ENCODE assay signal across 16 cellular contexts in genomic region chr10:133230023-133230319, GRCh38. TPM values are rescaled to one million over a fixed set of nuclear protein-coding genes. Genes with fewer than 3 reads are reported as not detected.
DNase-seq lines count a peak whose midpoint lies in the region; ATAC-seq and TF ChIP-seq lines count a peak whose summit lies in the region.
"Had no signal": no experiment of that assay in that cellular context is flagged by ENCODE, and none has a peak within 500 bp of the region (broad histone marks: within the 10 kb centered on the region; RNA-seq: fewer than 3 reads in every experiment).

Gene UTF1 (plus strand): TSS chr10:133230217. CDS start chr10:133230289, 72 bp downstream.

- H3K27ac ChIP-seq in aorta (ENCODE audit: low read depth in 1 of 2, low read length in 2 of 2), result no peak within 1 kb of the TSS
- H3K27ac ChIP-seq: epithelial cell of prostate, lower lobe of right lung, ovary, SJSA1 had no signal

- peaks cover 63% of the 10 kb centered on the region for H3K27me3 Mint-ChIP-seq in activated naive CD8-positive, alpha-beta T cell treated with anti-CD3 and anti-CD28 coated beads, Interleukin-2, amount 10 ng/mL, durations not matched to agents 7 days and 5 days
- peaks cover 82% of the 10 kb centered on the region for H3K27me3 Mint-ChIP-seq in activated naive CD8-positive, alpha-beta T cell treated with anti-CD3 and anti-CD28 coated beads for 36 hours
- peaks cover 67% of the 10 kb centered on the region for H3K27me3 Mint-ChIP-seq in activated T-helper 1 cell treated with anti-CD3 and anti-CD28 coated beads, Interleukin-12 subunit alpha, Interleukin-12 subunit beta, Interleukin-2, Interleukin-4 antibody, amounts not matched to agents 30 ng/mL and 10 ng/mL and 1 ng/mL, durations not matched to agents 14 hours and 24 hours and 36 hours (ENCODE audit: insufficient read depth)
- peaks cover 22% of the 10 kb centered on the region for H3K27me3 Mint-ChIP-seq in memory B cell
- peaks cover 74% of the 10 kb centered on the region for H3K27me3 Mint-ChIP-seq in type B pancreatic cell
- peaks cover 34% of the 10 kb centered on the region for H3K27me3 Mint-ChIP-seq in endothelial cell (ENCODE audit: unreplicated experiment)

- peaks cover 1% of the 10 kb centered on the region for H3K36me3 Mint-ChIP-seq in activated naive CD8-positive, alpha-beta T cell treated with anti-CD3 and anti-CD28 coated beads, Interleukin-2, amount 10 ng/mL, durations not matched to agents 7 days and 5 days
- no peaks in the 10 kb centered on the region for H3K36me3 Mint-ChIP-seq in activated naive CD8-positive, alpha-beta T cell treated with anti-CD3 and anti-CD28 coated beads for 36 hours
- H3K36me3 Mint-ChIP-seq in activated T-helper 1 cell treated with anti-CD3 and anti-CD28 coated beads, Interleukin-12 subunit alpha, Interleukin-12 subunit beta, Interleukin-2, Interleukin-4 antibody, amounts not matched to agents 30 ng/mL and 10 ng/mL and 1 ng/mL, durations not matched to agents 14 hours and 24 hours and 36 hours (ENCODE audit: low read depth), result peaks cover 2% of the 10 kb centered on the region
- H3K36me3 Mint-ChIP-seq in memory B cell, result no peaks in the 10 kb centered on the region
- H3K36me3 Mint-ChIP-seq in type B pancreatic cell, result no peaks in the 10 kb centered on the region
- peaks cover 4% of the 10 kb centered on the region for H3K36me3 Mint-ChIP-seq in endothelial cell (ENCODE audit: low read depth, unreplicated experiment)

- 0 to 2% methylated on average over 10 to 40 of the region's 40 CpGs for WGBS in aorta, 2 donors

- no peaks in the 10 kb centered on the region for H3K9me3 ChIP-seq in aorta (ENCODE audit: control insufficient read depth, low read length)
- H3K9me3 ChIP-seq: lower lobe of right lung, ovary, SJSA1 had no signal

- ATAC-seq in activated naive CD8-positive, alpha-beta T cell treated with anti-CD3 and anti-CD28 coated beads, Interleukin-2, amount 10 ng/mL, durations not matched to agents 7 days and 5 days (ENCODE audit: low read depth), result no peak
- no peak for ATAC-seq in memory B cell (ENCODE audit: low read depth)
- ATAC-seq in HG02759 (IDR thresholded peaks at IDR 0.05; ENCODE audit: unreplicated experiment), result no peak
- no peak for ATAC-seq in aorta (ENCODE audit: low FRiP score)

- POLR2A ChIA-PET in activated naive CD8-positive, alpha-beta T cell treated with anti-CD3 and anti-CD28 coated beads, Interleukin-2, amount 10 ng/mL, durations not matched to agents 7 days and 5 days (lab: Charles Lee), result no interaction called here

- H3K4me1 Mint-ChIP-seq in activated naive CD8-positive, alpha-beta T cell treated with anti-CD3 and anti-CD28 coated beads, Interleukin-2, amount 10 ng/mL, durations not matched to agents 7 days and 5 days, result peaks cover 18% of the 10 kb centered on the region
- H3K4me1 Mint-ChIP-seq in activated naive CD8-positive, alpha-beta T cell treated with anti-CD3 and anti-CD28 coated beads for 36 hours, result peaks cover 17% of the 10 kb centered on the region
- H3K4me1 Mint-ChIP-seq in activated T-helper 1 cell treated with anti-CD3 and anti-CD28 coated beads, Interleukin-12 subunit alpha, Interleukin-12 subunit beta, Interleukin-2, Interleukin-4 antibody, amounts not matched to agents 30 ng/mL and 10 ng/mL and 1 ng/mL, durations not matched to agents 14 hours and 24 hours and 36 hours (ENCODE audit: low read depth), result peaks cover 18% of the 10 kb centered on the region
- H3K4me1 Mint-ChIP-seq in memory B cell (peaks cover 7% of the 10 kb centered on the region), type B pancreatic cell (ENCODE audit: unreplicated experiment) (no peaks in the 10 kb centered on the region), endothelial cell (ENCODE audit: unreplicated experiment) (peaks cover 5% of the 10 kb centered on the region)

- H3K27me3 ChIP-seq in aorta (ENCODE audit: control insufficient read depth in 1 of 2, insufficient read depth in 2 of 2, low read length in 1 of 2), result no peaks in the 10 kb centered on the region
- H3K27me3 ChIP-seq: ovary had no signal

- peak within 1 kb of the TSS; percentile 39 for H3K4me3 Mint-ChIP-seq in activated naive CD8-positive, alpha-beta T cell treated with anti-CD3 and anti-CD28 coated beads, Interleukin-2, amount 10 ng/mL, durations not matched to agents 7 days and 5 days
- H3K4me3 Mint-ChIP-seq in activated naive CD8-positive, alpha-beta T cell treated with anti-CD3 and anti-CD28 coated beads for 36 hours, result no peak within 1 kb of the TSS
- no peak within 1 kb of the TSS for H3K4me3 Mint-ChIP-seq in activated T-helper 1 cell treated with anti-CD3 and anti-CD28 coated beads, Interleukin-12 subunit alpha, Interleukin-12 subunit beta, Interleukin-2, Interleukin-4 antibody, amounts not matched to agents 30 ng/mL and 10 ng/mL and 1 ng/mL, durations not matched to agents 14 hours and 24 hours and 36 hours
- H3K4me3 Mint-ChIP-seq in memory B cell (peak within 1 kb of the TSS; percentile 76), type B pancreatic cell (peak within 1 kb of the TSS; percentile 9), endothelial cell (ENCODE audit: unreplicated experiment) (no peak within 1 kb of the TSS)

- no peaks in the 10 kb centered on the region for H3K36me3 ChIP-seq in aorta (ENCODE audit: control insufficient read depth in 1 of 2, insufficient read depth in 2 of 2, low read length in 1 of 2)
- H3K36me3 ChIP-seq: lower lobe of right lung, ovary, SJSA1 had no signal

- no peak within 1 kb of the TSS for H3K4me3 ChIP-seq in aorta (ENCODE audit: low read length in 2 of 2)
- H3K4me3 ChIP-seq: lower lobe of right lung, ovary, SJSA1 had no signal

- H3K27ac Mint-ChIP-seq in activated naive CD8-positive, alpha-beta T cell treated with anti-CD3 and anti-CD28 coated beads, Interleukin-2, amount 10 ng/mL, durations not matched to agents 7 days and 5 days, result peak within 1 kb of the TSS; percentile 67
- H3K27ac Mint-ChIP-seq in activated naive CD8-positive, alpha-beta T cell treated with anti-CD3 and anti-CD28 coated beads for 36 hours, result no peak within 1 kb of the TSS
- H3K27ac Mint-ChIP-seq in activated T-helper 1 cell treated with anti-CD3 and anti-CD28 coated beads, Interleukin-12 subunit alpha, Interleukin-12 subunit beta, Interleukin-2, Interleukin-4 antibody, amounts not matched to agents 30 ng/mL and 10 ng/mL and 1 ng/mL, durations not matched to agents 14 hours and 24 hours and 36 hours, result peak within 1 kb of the TSS; percentile 44
- H3K27ac Mint-ChIP-seq in memory B cell (no peak within 1 kb of the TSS), type B pancreatic cell (no peak within 1 kb of the TSS), endothelial cell (ENCODE audit: unreplicated experiment) (no peak within 1 kb of the TSS)
- H3K27ac Mint-ChIP-seq: activated T-cell treated with anti-CD3 and anti-CD28 coated beads, Interleukin-2, amount 50 U/mL, for 24 hours had no signal

- no peaks in the 10 kb centered on the region for H3K4me1 ChIP-seq in aorta (ENCODE audit: control insufficient read depth in 1 of 2, insufficient read depth in 2 of 2, low read length in 2 of 2)
- H3K4me1 ChIP-seq: SJSA1 had no signal

- TF ChIP-seq CTCF in type B pancreatic cell (conservative IDR thresholded peaks at IDR 0.05), result no peak
- TF ChIP-seq CTCF in endothelial cell (IDR thresholded peaks at IDR 0.05; ENCODE audit: unreplicated experiment), result no peak

- intact Hi-C loops in activated T-helper 1 cell treated with anti-CD3 and anti-CD28 coated beads, Interleukin-12 subunit alpha, Interleukin-12 subunit beta, Interleukin-2, Interleukin-4 antibody, amounts not matched to agents 30 ng/mL and 10 ng/mL and 1 ng/mL, durations not matched to agents 14 hours and 24 hours and 36 hours (cut with micrococcal nuclease), result no loop called here
- intact Hi-C loops in aorta (cut with DNase I), result no loop called here

- H3K9me3 Mint-ChIP-seq in activated naive CD8-positive, alpha-beta T cell treated with anti-CD3 and anti-CD28 coated beads, Interleukin-2, amount 10 ng/mL, durations not matched to agents 7 days and 5 days, result no peaks in the 10 kb centered on the region
- no peaks in the 10 kb centered on the region for H3K9me3 Mint-ChIP-seq in activated naive CD8-positive, alpha-beta T cell treated with anti-CD3 and anti-CD28 coated beads for 36 hours
- H3K9me3 Mint-ChIP-seq in activated T-helper 1 cell treated with anti-CD3 and anti-CD28 coated beads, Interleukin-12 subunit alpha, Interleukin-12 subunit beta, Interleukin-2, Interleukin-4 antibody, amounts not matched to agents 30 ng/mL and 10 ng/mL and 1 ng/mL, durations not matched to agents 14 hours and 24 hours and 36 hours, result no peaks in the 10 kb centered on the region
- no peaks in the 10 kb centered on the region for H3K9me3 Mint-ChIP-seq in memory B cell
- H3K9me3 Mint-ChIP-seq in type B pancreatic cell, result no peaks in the 10 kb centered on the region
- no peaks in the 10 kb centered on the region for H3K9me3 Mint-ChIP-seq in endothelial cell (ENCODE audit: unreplicated experiment)
- H3K9me3 Mint-ChIP-seq: activated T-cell treated with anti-CD3 and anti-CD28 coated beads, Interleukin-2, amount 50 U/mL, for 24 hours had no signal

- no peak for DNase-seq in activated naive CD8-positive, alpha-beta T cell treated with anti-CD3 and anti-CD28 coated beads, Interleukin-2, amount 10 ng/mL, durations not matched to agents 7 days and 5 days
- no peak for DNase-seq in activated naive CD8-positive, alpha-beta T cell treated with anti-CD3 and anti-CD28 coated beads for 36 hours
- DNase-seq in activated T-helper 1 cell treated with anti-CD3 and anti-CD28 coated beads, Interleukin-12 subunit alpha, Interleukin-12 subunit beta, Interleukin-2, Interleukin-4 antibody, amounts not matched to agents 30 ng/mL and 10 ng/mL and 1 ng/mL, durations not matched to agents 14 hours and 24 hours and 36 hours (ENCODE audit: low spot score), result no peak
- no peak for DNase-seq in memory B cell (ENCODE audit: low spot score in 2 of 2)
- no peak for DNase-seq in type B pancreatic cell (ENCODE audit: extremely low spot score, unreplicated experiment)
- DNase-seq in aorta, result no peak
- DNase-seq in endothelial cell (ENCODE audit: low spot score), result no peak
- DNase-seq: DND-41, MM.1S, ovary had no signal

RNA-seq across cellular contexts. Expression of gene UTF1, which starts in this region (rescaled TPM):
- not detected for total RNA-seq in activated naive CD8-positive, alpha-beta T cell treated with anti-CD3 and anti-CD28 coated beads, Interleukin-2, amount 10 ng/mL, durations not matched to agents 7 days and 5 days
- not detected for total RNA-seq in activated naive CD8-positive, alpha-beta T cell treated with anti-CD3 and anti-CD28 coated beads for 36 hours
- total RNA-seq in activated T-helper 1 cell treated with anti-CD3 and anti-CD28 coated beads, Interleukin-12 subunit alpha, Interleukin-12 subunit beta, Interleukin-2, Interleukin-4 antibody, amounts not matched to agents 30 ng/mL and 10 ng/mL and 1 ng/mL, durations not matched to agents 14 hours and 24 hours and 36 hours, result 0.17 TPM in 1 of 2 replicates, not detected in the other
- not detected in 2 replicates for total RNA-seq in type B pancreatic cell (ENCODE audit: low replicate concordance)
- not detected for total RNA-seq in aorta
- not detected for polyA plus RNA-seq in aorta
- 0.38 TPM for total RNA-seq in endothelial cell (ENCODE audit: unreplicated experiment)
- total RNA-seq: lower lobe of right lung, SJSA1, urinary bladder had no signal
- polyA plus RNA-seq: urinary bladder had no signal

Comparison
In these comparisons a context has a peak if more than half of its experiments do, and no peak if none do; other contexts are left out.
1. H3K27ac Mint-ChIP-seq: peak in activated naive CD8-positive, alpha-beta T cell treated with anti-CD3 and anti-CD28 coated beads, Interleukin-2, amount 10 ng/mL, durations not matched to agents 7 days and 5 days (single experiment) and activated T-helper 1 cell treated with anti-CD3 and anti-CD28 coated beads, Interleukin-12 subunit alpha, Interleukin-12 subunit beta, Interleukin-2, Interleukin-4 antibody, amounts not matched to agents 30 ng/mL and 10 ng/mL and 1 ng/mL, durations not matched to agents 14 hours and 24 hours and 36 hours (single experiment); none in activated naive CD8-positive, alpha-beta T cell treated with anti-CD3 and anti-CD28 coated beads for 36 hours (single experiment), memory B cell (single experiment), type B pancreatic cell (single experiment) and endothelial cell (single experiment).
2. H3K4me3 Mint-ChIP-seq: peak in activated naive CD8-positive, alpha-beta T cell treated with anti-CD3 and anti-CD28 coated beads, Interleukin-2, amount 10 ng/mL, durations not matched to agents 7 days and 5 days (single experiment), memory B cell (single experiment) and type B pancreatic cell (single experiment); none in activated naive CD8-positive, alpha-beta T cell treated with anti-CD3 and anti-CD28 coated beads for 36 hours (single experiment), activated T-helper 1 cell treated with anti-CD3 and anti-CD28 coated beads, Interleukin-12 subunit alpha, Interleukin-12 subunit beta, Interleukin-2, Interleukin-4 antibody, amounts not matched to agents 30 ng/mL and 10 ng/mL and 1 ng/mL, durations not matched to agents 14 hours and 24 hours and 36 hours (single experiment) and endothelial cell (single experiment).